8 cellular contexts compared by ENCODE assay signal in the genomic region with DNA sequence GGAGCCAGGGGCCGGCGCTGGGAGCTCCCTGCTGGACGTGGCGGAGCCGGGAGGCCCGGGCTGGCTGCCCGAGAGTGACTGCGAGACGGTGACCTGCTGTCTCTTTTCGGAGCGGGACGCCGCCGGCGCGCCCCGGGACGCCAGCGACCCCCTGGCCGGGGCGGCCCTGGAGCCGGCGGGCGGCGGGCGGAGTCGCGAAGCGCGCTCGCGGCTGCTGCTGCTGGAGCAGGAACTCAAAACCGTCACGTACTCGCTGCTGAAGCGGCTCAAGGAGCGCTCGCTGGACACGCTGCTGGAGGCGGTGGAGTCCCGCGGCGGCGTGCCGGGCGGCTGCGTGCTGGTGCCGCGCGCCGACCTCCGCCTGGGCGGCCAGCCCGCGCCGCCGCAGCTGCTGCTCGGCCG. TPM values are rescaled to one million over a fixed set of nuclear protein-coding genes. Genes with fewer than 3 reads are reported as not detected.
DNase-seq lines count a peak whose midpoint lies in the region; ATAC-seq and TF ChIP-seq lines count a peak whose summit lies in the region.

No MANE protein-coding gene starts in this region.

- H3K4me2 ChIP-seq in SK-N-SH (peak overlapping the region; percentile 95; the same call in 1 of the 2 replicates), fibroblast of lung (ENCODE audit: extremely low read depth, insufficient read depth, low read length) (peak overlapping the region; percentile 95), parathyroid adenoma (ENCODE audit: low read length) (peak overlapping the region; percentile 86)

- no peak for TF ChIP-seq EP300 in SK-N-SH (IDR thresholded peaks at IDR 0.05; ENCODE audit: borderline replicate concordance in 1 of 2, low read depth in 1 of 2, low read length in 1 of 2)

- ATAC-seq in SK-N-SH treated with all-trans-retinoic acid at 6 μM for 48 hours (no peak), Panc1 (no peak), GM21723 (IDR thresholded peaks at IDR 0.05; ENCODE audit: unreplicated experiment) (no peak), HG03175 (IDR thresholded peaks at IDR 0.05; ENCODE audit: unreplicated experiment) (no peak), HG03571 (IDR thresholded peaks at IDR 0.05; ENCODE audit: unreplicated experiment) (no peak)

- TF ChIP-seq CTCF in SK-N-SH (IDR thresholded peaks at IDR 0.05) (no peak), Panc1 (IDR thresholded peaks at IDR 0.05) (no peak), fibroblast of lung (conservative IDR thresholded peaks at IDR 0.05 in 1 of 2, IDR thresholded peaks at IDR 0.05 in 1 of 2; ENCODE audit: low read depth in 1 of 2, low read length in 2 of 2) (no peak), parathyroid adenoma (IDR thresholded peaks at IDR 0.05) (no peak)

- POLR2A ChIA-PET in SK-N-SH (lab: Yijun Ruan, JAX) (interaction anchor here (1.2 kb wide), 1 partner anchor 71 kb away, joined by 3 read pairs; no protein-coding TSS in a partner anchor), Panc1 (lab: Charles Lee) (interaction anchor here (0.6 kb wide), 1 partner anchor 240 kb away, joined by 4 read pairs; no protein-coding TSS in a partner anchor)

- H3K9me3 ChIP-seq in SK-N-SH, result no peaks in the 10 kb centered on the region
- H3K9me3 ChIP-seq in Panc1 (ENCODE audit: control insufficient read depth, insufficient read depth, low read depth, low read length), result no peaks in the 10 kb centered on the region
- H3K9me3 ChIP-seq in fibroblast of lung (ENCODE audit: control insufficient read depth, insufficient read depth, low read depth, low read length), result no peaks in the 10 kb centered on the region
- no peaks in the 10 kb centered on the region for H3K9me3 ChIP-seq in parathyroid adenoma (ENCODE audit: control insufficient read depth, low read length)

- peak overlapping the region; percentile 68 to 72 for H3K4me3 ChIP-seq in SK-N-SH (ENCODE audit: low read depth in 2 of 2, low read length in 1 of 2)
- peak overlapping the region; percentile 91 to 97 for H3K4me3 ChIP-seq in Panc1 (ENCODE audit: low read depth in 2 of 2, low read length in 2 of 2)
- H3K4me3 ChIP-seq in fibroblast of lung (replicated peaks in 1 of 4; ENCODE audit: control extremely low read depth in 1 of 4, insufficient read depth in 1 of 4, low read depth in 3 of 4, low read length in 4 of 4), result peak overlapping the region in 3 of 4 experiments; percentile 65 to 87 (median 86)
- H3K4me3 ChIP-seq in parathyroid adenoma (ENCODE audit: low read depth, low read length), result no peak overlapping the region

- CTCF ChIA-PET in SK-N-SH (lab: Yijun Ruan, JAX) (interaction anchor here (1.3 to 12.9 kb wide), 4 partner anchors 18 to 148 kb away, joined by 3 to 172 read pairs (median 50); no protein-coding TSS in a partner anchor), Panc1 (lab: Charles Lee) (no interaction called here)

- no peaks in the 10 kb centered on the region for H3K9me2 ChIP-seq in SK-N-SH

- no TSS peak for BruUV-seq in Panc1 (replicated peaks; lab: Mats Ljungman, UMichigan)

- no peaks in the 10 kb centered on the region for H3K27me3 ChIP-seq in SK-N-SH (ENCODE audit: insufficient read depth)
- no peaks in the 10 kb centered on the region for H3K27me3 ChIP-seq in Panc1 (ENCODE audit: control insufficient read depth, insufficient read depth, low read length)
- H3K27me3 ChIP-seq in fibroblast of lung (ENCODE audit: control insufficient read depth, insufficient read depth, low read length), result no peaks in the 10 kb centered on the region
- no peaks in the 10 kb centered on the region for H3K27me3 ChIP-seq in parathyroid adenoma (ENCODE audit: control insufficient read depth, insufficient read depth, low read length)

- no peak overlapping the region for H2AFZ ChIP-seq in SK-N-SH (ENCODE audit: low read depth)
- no peak overlapping the region for H2AFZ ChIP-seq in fibroblast of lung (ENCODE audit: low read length)
- no peak overlapping the region for H2AFZ ChIP-seq in parathyroid adenoma

- DNase-seq in SK-N-SH (peak; percentile 75), Panc1 (ENCODE audit: low read depth, low spot score) (no peak), fibroblast of lung (ENCODE audit: low read depth in 2 of 2) (peak; percentile 39 to 64)

- H3K79me2 ChIP-seq in SK-N-SH (ENCODE audit: insufficient read depth), result peaks cover 64% of the 10 kb centered on the region
- H3K79me2 ChIP-seq in fibroblast of lung (ENCODE audit: control insufficient read depth, insufficient read depth, low read length), result peaks cover 41% of the 10 kb centered on the region
- H3K79me2 ChIP-seq in parathyroid adenoma, result no peaks in the 10 kb centered on the region

- intact Hi-C loops in Panc1 (cut with micrococcal nuclease; ENCODE audit: unreplicated experiment), result no loop called here

- no peak for TF ChIP-seq RAD21 in SK-N-SH (IDR thresholded peaks at IDR 0.05; ENCODE audit: low read length)

- H3K27ac ChIP-seq in SK-N-SH (ENCODE audit: low read depth in 2 of 2, low read length in 1 of 2) (0 out of 4 replicates have a peak overlapping the region, but pooled peaks of 1 of the 2 experiments have one; percentile 89), Panc1 (ENCODE audit: low read length) (no peak overlapping the region; the same call in 1 of the 2 replicates), fibroblast of lung (ENCODE audit: insufficient read depth, low read length) (no peak overlapping the region), parathyroid adenoma (no peak overlapping the region)

- in situ Hi-C loops in Panc1 (cut with HindIII; ENCODE audit: low pct_unique_long_range_greater_than_20kb, low sequenced_read_pairs), result no loop called here

- H3K9ac ChIP-seq in SK-N-SH (peak overlapping the region; percentile 76; the same call in 1 of the 2 replicates), fibroblast of lung (ENCODE audit: insufficient read depth, low read length) (peak overlapping the region; percentile 72), parathyroid adenoma (no peak overlapping the region)

- H3K4me1 ChIP-seq in SK-N-SH (ENCODE audit: control insufficient read depth in 1 of 2, insufficient read depth in 2 of 2, low read depth in 1 of 2, low read length in 1 of 2) (peaks cover 33 to 41% of the 10 kb centered on the region in 2 experiments), Panc1 (ENCODE audit: control insufficient read depth, insufficient read depth, low read length) (peaks cover 55% of the 10 kb centered on the region), fibroblast of lung (ENCODE audit: control insufficient read depth, extremely low read depth, insufficient read depth, low read length) (peaks cover 17% of the 10 kb centered on the region), parathyroid adenoma (no peaks in the 10 kb centered on the region)

- H4K20me1 ChIP-seq in SK-N-SH (ENCODE audit: insufficient read depth) (peaks cover 52% of the 10 kb centered on the region), fibroblast of lung (ENCODE audit: control insufficient read depth, extremely low read depth, insufficient read depth, low read length) (no peaks in the 10 kb centered on the region)

- peaks cover 19% of the 10 kb centered on the region for H3F3A ChIP-seq in SK-N-SH (replicated peaks; ENCODE audit: insufficient read depth)

- H3K36me3 ChIP-seq in SK-N-SH (replicated peaks in 1 of 2; ENCODE audit: control insufficient read depth in 1 of 2, insufficient read depth in 2 of 2, low read length in 1 of 2) (peaks cover 3 to 12% of the 10 kb centered on the region in 2 experiments), Panc1 (ENCODE audit: control insufficient read depth, insufficient read depth, low read length) (no peaks in the 10 kb centered on the region), fibroblast of lung (ENCODE audit: control insufficient read depth, insufficient read depth, low read length) (peaks cover 2% of the 10 kb centered on the region), parathyroid adenoma (ENCODE audit: control insufficient read depth, insufficient read depth, low read length) (no peaks in the 10 kb centered on the region)

- WGBS in SK-N-SH (ENCODE audit: low lambda C conversion rate), result no CpG with 5 or more reads among the region's 59 CpGs

TF ChIP-seq in SK-N-SH, 30 proteins besides CTCF, POLR2A, EP300 and RAD21:
- TF ChIP-seq POLR2AphosphoS5 (IDR thresholded peaks at IDR 0.05; ENCODE audit: low read depth, low read length), result no peak
- TF ChIP-seq RCOR1 (IDR thresholded peaks at IDR 0.05; ENCODE audit: low read length), result no peak
- TF ChIP-seq, protein P1, sequence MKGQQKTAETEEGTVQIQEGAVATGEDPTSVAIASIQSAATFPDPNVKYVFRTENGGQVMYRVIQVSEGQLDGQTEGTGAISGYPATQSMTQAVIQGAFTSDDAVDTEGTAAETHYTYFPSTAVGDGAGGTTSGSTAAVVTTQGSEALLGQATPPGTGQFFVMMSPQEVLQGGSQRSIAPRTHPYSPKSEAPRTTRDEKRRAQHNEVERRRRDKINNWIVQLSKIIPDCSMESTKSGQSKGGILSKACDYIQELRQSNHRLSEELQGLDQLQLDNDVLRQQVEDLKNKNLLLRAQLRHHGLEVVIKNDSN (IDR thresholded peaks at IDR 0.05; ENCODE audit: borderline replicate concordance, low read depth), result no peak
TF ChIP-seq in SK-N-SH: peak in this region for 0.

RNA-seq across cellular contexts. Expression of gene SMAD6, which starts 1.5 kb away (rescaled TPM):
- polyA plus RNA-seq in SK-N-SH (2012; rRNA removed) (3.8 and 4.5 TPM in 2 replicates), fibroblast of lung (1.2 and 2.1 TPM in 2 replicates)
- polyA plus RNA-seq in SK-N-SH (2012; cell fraction: cytosol; rRNA removed), result 2.1 and 3.6 TPM in 2 replicates
- 16.1 and 18.7 TPM in 2 replicates for polyA plus RNA-seq in SK-N-SH (2012; cell fraction: nucleus; rRNA removed)
- total RNA-seq in Panc1 (2021; ENCODE audit: unreplicated experiment) (45.9 TPM), fibroblast of lung (8.7 and 8.9 TPM in 2 replicates)
- polyA plus RNA-seq in Panc1 (2012; ENCODE audit: insufficient read length), result 52.1 TPM
- polyA plus RNA-seq in fibroblast of lung (2012), result 2.8 and 5.5 TPM in 2 replicates
- 2.2 and 7.6 TPM in 2 replicates for polyA minus RNA-seq in fibroblast of lung (ENCODE audit: low replicate concordance)
